ENCODE assay signal across 1 cellular context in the genomic region with DNA sequence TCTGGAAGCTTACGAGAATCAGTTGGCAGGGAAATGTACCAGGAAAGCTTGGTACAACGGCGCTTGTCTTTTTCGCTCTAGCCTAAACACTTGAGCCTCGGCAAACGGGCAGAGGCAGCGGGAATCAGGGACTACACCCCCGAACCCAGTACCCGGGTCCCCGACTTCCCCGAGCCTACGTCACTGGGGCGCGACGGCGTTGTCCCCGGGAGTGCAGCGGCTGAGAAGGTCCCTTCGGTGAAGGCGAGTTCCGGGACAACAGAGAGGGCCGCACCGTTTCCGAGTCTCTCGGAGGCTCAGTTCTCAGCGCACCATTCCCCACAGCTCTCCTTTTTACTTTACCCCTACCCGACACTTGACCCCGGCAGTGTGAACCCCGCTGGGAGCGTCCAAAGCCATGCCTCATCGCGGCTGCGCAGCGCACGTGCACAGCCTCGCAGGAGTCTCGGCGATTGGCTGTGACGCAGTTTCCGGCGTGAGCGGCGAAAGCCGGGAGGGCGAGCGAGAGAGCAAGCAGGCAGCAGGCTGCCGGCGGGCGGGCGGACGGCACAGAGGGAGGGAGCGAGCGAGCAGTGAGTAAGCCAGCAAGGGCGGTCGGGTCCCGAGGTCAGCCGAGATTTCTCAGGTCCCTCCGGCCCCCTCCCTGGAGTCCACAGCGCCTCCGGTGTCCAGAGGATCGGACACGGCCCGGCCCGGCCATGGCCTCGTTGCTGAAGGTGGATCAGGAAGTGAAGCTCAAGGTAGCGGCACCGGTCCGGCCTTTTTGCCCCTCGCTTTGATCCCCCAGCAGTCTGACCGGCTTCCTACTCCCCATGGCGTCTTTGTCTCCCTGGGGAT.
TF ChIP-seq lines count a peak whose summit lies in the region.

A gene with protein sequence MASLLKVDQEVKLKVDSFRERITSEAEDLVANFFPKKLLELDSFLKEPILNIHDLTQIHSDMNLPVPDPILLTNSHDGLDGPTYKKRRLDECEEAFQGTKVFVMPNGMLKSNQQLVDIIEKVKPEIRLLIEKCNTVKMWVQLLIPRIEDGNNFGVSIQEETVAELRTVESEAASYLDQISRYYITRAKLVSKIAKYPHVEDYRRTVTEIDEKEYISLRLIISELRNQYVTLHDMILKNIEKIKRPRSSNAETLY (plus strand): TSS at position 464 of the 837 bp plus-strand sequence. CDS start 235 bp downstream, at position 699.

TF ChIP-seq in K562, 482 proteins besides CTCF, POLR2A, EP300 and RAD21 (continued from another document):
- TF ChIP-seq, protein P1, sequence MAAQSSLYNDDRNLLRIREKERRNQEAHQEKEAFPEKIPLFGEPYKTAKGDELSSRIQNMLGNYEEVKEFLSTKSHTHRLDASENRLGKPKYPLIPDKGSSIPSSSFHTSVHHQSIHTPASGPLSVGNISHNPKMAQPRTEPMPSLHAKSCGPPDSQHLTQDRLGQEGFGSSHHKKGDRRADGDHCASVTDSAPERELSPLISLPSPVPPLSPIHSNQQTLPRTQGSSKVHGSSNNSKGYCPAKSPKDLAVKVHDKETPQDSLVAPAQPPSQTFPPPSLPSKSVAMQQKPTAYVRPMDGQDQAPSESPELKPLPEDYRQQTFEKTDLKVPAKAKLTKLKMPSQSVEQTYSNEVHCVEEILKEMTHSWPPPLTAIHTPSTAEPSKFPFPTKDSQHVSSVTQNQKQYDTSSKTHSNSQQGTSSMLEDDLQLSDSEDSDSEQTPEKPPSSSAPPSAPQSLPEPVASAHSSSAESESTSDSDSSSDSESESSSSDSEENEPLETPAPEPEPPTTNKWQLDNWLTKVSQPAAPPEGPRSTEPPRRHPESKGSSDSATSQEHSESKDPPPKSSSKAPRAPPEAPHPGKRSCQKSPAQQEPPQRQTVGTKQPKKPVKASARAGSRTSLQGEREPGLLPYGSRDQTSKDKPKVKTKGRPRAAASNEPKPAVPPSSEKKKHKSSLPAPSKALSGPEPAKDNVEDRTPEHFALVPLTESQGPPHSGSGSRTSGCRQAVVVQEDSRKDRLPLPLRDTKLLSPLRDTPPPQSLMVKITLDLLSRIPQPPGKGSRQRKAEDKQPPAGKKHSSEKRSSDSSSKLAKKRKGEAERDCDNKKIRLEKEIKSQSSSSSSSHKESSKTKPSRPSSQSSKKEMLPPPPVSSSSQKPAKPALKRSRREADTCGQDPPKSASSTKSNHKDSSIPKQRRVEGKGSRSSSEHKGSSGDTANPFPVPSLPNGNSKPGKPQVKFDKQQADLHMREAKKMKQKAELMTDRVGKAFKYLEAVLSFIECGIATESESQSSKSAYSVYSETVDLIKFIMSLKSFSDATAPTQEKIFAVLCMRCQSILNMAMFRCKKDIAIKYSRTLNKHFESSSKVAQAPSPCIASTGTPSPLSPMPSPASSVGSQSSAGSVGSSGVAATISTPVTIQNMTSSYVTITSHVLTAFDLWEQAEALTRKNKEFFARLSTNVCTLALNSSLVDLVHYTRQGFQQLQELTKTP (IDR thresholded peaks at IDR 0.05; ENCODE audit: low read depth in 1 of 2, partially characterized antibody in 2 of 2) = peak in 1 of 2 experiments; percentile 83
- TF ChIP-seq SP1 (CRISPR knock-in tag; IDR thresholded peaks at IDR 0.05) = peak; percentile 52
- no peak for TF ChIP-seq THRAP3 (IDR thresholded peaks at IDR 0.05; ENCODE audit: borderline replicate concordance)
- TF ChIP-seq ZFP1 (CRISPR knock-in tag; IDR thresholded peaks at IDR 0.05) = no peak
- no peak for TF ChIP-seq ARHGAP35 (IDR thresholded peaks at IDR 0.05; ENCODE audit: partially characterized antibody)
- no peak for TF ChIP-seq NFE2L1 (tag; IDR thresholded peaks at IDR 0.05; ENCODE audit: borderline replicate concordance, low read depth)
- TF ChIP-seq EP400 (IDR thresholded peaks at IDR 0.05) = peak; percentile 100
- peak; percentile 73 for TF ChIP-seq POLR2H (tag; IDR thresholded peaks at IDR 0.05; ENCODE audit: low read depth)
